In genomic region chr7:36911788-36912187, GRCh38 we compare ENCODE assay signal across 12 cellular contexts.
"Had no signal": no experiment of that assay in that cellular context is flagged by ENCODE, and none has a peak within 500 bp of the region (broad histone marks: within the 10 kb centered on the region; RNA-seq: fewer than 3 reads in every experiment).

No MANE protein-coding gene starts in this region.

- H3K9me3 ChIP-seq: heart right ventricle, testis had no signal

- DNase-seq: activated gamma-delta T cell; activated naive CD8-positive, alpha-beta T cell treated with anti-CD3 and anti-CD28 coated beads, Interleukin-2, amount 10 ng/mL, durations not matched to agents 7 days and 5 days; activated T-cell treated with anti-CD3 and anti-CD28 coated beads, Interleukin-2, amount 50 U/mL, for 4 hours; anterior cingulate cortex; foreskin melanocyte; heart right ventricle; left ventricle myocardium superior; stimulated activated CD4-positive, alpha-beta T cell treated with anti-CD3 and anti-CD28 coated beads, Interleukin-4, amount 100 ng/mL, for 1 hour; stimulated activated CD8-positive, alpha-beta memory T cell treated with anti-CD3 and anti-CD28 coated beads, Interleukin-4, amount 100 ng/mL, for 48 hours; stimulated activated naive CD8-positive, alpha-beta T cell treated with anti-CD3 and anti-CD28 coated beads, Interleukin-15, Interleukin-2, amounts not matched to agents 100 U/mL and 50 U/mL, for 24 hours; testis had no signal

- H3K27ac ChIP-seq: heart right ventricle, testis had no signal

- ATAC-seq: activated T-cell treated with anti-CD3 and anti-CD28 coated beads, Interleukin-2, amount 50 U/mL, for 4 hours; heart right ventricle; left ventricle myocardium superior; stimulated activated naive CD8-positive, alpha-beta T cell treated with anti-CD3 and anti-CD28 coated beads, Interleukin-15, Interleukin-2, amounts not matched to agents 100 U/mL and 50 U/mL, for 24 hours had no signal

- H3K4me3 ChIP-seq: heart right ventricle, testis had no signal

- FAIRE-seq: keratinocyte had no signal

- H3K36me3 ChIP-seq: heart right ventricle had no signal

- H3K27me3 ChIP-seq: heart right ventricle, testis had no signal

- H3K4me1 ChIP-seq: heart right ventricle, testis had no signal
